ENCODE assay signal across 8 cellular contexts in genomic region chr2:241734208-241734466, GRCh38. TPM values are rescaled to one million over a fixed set of nuclear protein-coding genes. Genes with fewer than 3 reads are reported as not detected.
A peak's percentile ranks its signal among the peaks of the same experiment; 100 is the strongest.
DNase-seq lines count a peak whose midpoint lies in the region; ATAC-seq and TF ChIP-seq lines count a peak whose summit lies in the region.

No MANE protein-coding gene starts in this region.

- H3K4me3 ChIP-seq in GM12865 (ENCODE audit: low read depth, low read length) = peak overlapping the region; percentile 54
- peak overlapping the region; percentile 83 for H3K4me3 ChIP-seq in mononuclear cell (ENCODE audit: low read length)

- H3K27me3 ChIP-seq in mononuclear cell (ENCODE audit: insufficient read depth, low read length) = no peaks in the 10 kb centered on the region

- peaks cover 32% of the 10 kb centered on the region for H3K4me1 ChIP-seq in mononuclear cell (ENCODE audit: insufficient read depth, low read length)

- no peaks in the 10 kb centered on the region for H3K9me3 ChIP-seq in mononuclear cell (ENCODE audit: low read depth, low read length)

- DNase-seq in GM12865 (ENCODE audit: low read depth) = peak; percentile 18
- DNase-seq in SKM-1 treated with dmso at 0.1 percent for 144 hours (lab: John Stamatoyannopoulos, UW; ENCODE audit: unreplicated experiment) = no peak
- DNase-seq in GM03348 (ENCODE audit: low spot score) = no peak
- DNase-seq in NCI-H2196 (lab: John Stamatoyannopoulos, UW; ENCODE audit: unreplicated experiment) = no peak
- DNase-seq in stimulated activated naive CD4-positive, alpha-beta T cell (lab: John Stamatoyannopoulos, UW) = no peak

- no peak for TF ChIP-seq CTCF in GM12865 (IDR thresholded peaks at IDR 0.05; ENCODE audit: insufficient read depth, low read depth, low read length, missing control alignments)

- peak overlapping the region; percentile 62 for H3K27ac ChIP-seq in angular gyrus (ENCODE audit: low read depth, low read length)

- ATAC-seq in HG02973 (IDR thresholded peaks at IDR 0.05; ENCODE audit: unreplicated experiment) = peak; percentile 24

RNA-seq across cellular contexts. Expression of gene D2HGDH, which starts 0.3 kb away (rescaled TPM):
- 7.7 TPM for total RNA-seq in mononuclear cell

RNA-seq across cellular contexts. Expression of gene ING5, which starts 32.3 kb away (rescaled TPM):
- total RNA-seq in mononuclear cell = 38.5 TPM

RNA-seq across cellular contexts. Expression of gene GAL3ST2, which starts 42.5 kb away (rescaled TPM):
- 2.5 TPM for total RNA-seq in mononuclear cell

RNA-seq across cellular contexts. Expression of gene DTYMK, which starts 47.5 kb away (rescaled TPM):
- 2.9 TPM for total RNA-seq in mononuclear cell
